In the genomic region with DNA sequence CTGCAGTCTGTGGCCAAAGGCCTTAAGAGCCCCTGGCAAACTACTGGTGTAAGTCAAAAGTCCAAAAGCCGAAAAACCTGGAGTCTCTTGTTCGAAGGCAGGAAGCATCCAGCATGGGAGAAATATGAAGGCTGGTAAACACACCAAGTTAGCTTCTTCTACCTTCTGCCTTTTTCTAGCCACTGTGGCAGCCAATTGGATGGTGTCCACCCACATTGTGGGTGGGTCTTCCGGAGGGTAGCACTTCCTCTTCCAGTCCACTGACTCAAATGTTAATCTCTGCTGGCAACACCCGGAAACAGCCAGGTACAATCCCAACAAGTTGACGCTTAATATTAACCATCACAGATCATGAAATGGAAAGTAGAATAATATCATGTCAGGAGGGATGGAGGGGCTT, we compare ENCODE assay signal across 9 cellular contexts.
"Had no signal": no experiment of that assay in that cellular context is flagged by ENCODE, and none has a peak within 500 bp of the region (broad histone marks: within the 10 kb centered on the region; RNA-seq: fewer than 3 reads in every experiment).

No MANE protein-coding gene starts in this region.

- H3K36me3 ChIP-seq: HAP-1 had no signal

- DNase-seq: GM23248, H7, HFFc6, IMR-90, KG1 had no signal

- H3K9ac ChIP-seq: GM23248 had no signal

- ATAC-seq: HCT116, K562 had no signal

- H3K9me3 ChIP-seq: HAP-1 had no signal

- H3K27ac ChIP-seq: GM23248, HL-60 had no signal

- H3K4me1 ChIP-seq: HAP-1 had no signal

- H2AFZ ChIP-seq: GM23248 had no signal

- H3K4me3 ChIP-seq: GM23248, HAP-1, K562 had no signal
